In the genomic region with DNA sequence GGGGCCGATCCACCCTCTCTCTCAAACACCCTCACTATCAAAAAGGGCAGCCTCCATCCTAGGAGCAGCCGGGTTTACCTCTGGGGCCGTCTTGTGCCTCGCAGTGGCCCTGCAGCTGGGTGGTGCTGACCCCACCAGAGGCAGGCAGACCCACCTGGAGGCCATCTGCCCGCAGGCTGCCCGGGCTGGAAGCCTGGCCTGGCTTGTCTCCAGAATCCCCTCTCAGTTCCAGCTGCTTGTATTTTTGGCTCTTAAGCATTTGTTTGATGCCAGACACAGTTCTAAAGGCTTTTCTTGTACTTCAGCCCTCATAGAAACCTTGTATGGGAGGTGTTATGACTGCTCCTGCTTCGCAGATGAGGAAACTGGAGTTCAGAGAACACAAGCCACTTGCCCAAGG, we compare ENCODE assay signal across 22 cellular contexts. TPM values are rescaled to one million over a fixed set of nuclear protein-coding genes. Genes with fewer than 3 reads are reported as not detected.
DNase-seq lines count a peak whose midpoint lies in the region; ATAC-seq and TF ChIP-seq lines count a peak whose summit lies in the region.
"Had no signal": no experiment of that assay in that cellular context is flagged by ENCODE, and none has a peak within 500 bp of the region (broad histone marks: within the 10 kb centered on the region; RNA-seq: fewer than 3 reads in every experiment).

No MANE protein-coding gene starts in this region.

- TF ChIP-seq CTCF in BE2C (IDR thresholded peaks at IDR 0.05; ENCODE audit: low read depth, low read length) = no peak
- no peak for TF ChIP-seq CTCF in Loucy (conservative IDR thresholded peaks at IDR 0.05; ENCODE audit: low read length)
- no peak for TF ChIP-seq CTCF in neutrophil (IDR thresholded peaks at IDR 0.05)
- no peak for TF ChIP-seq CTCF in breast epithelium (IDR thresholded peaks at IDR 0.05)

- no peaks in the 10 kb centered on the region for H4K20me1 ChIP-seq in Loucy (ENCODE audit: insufficient read depth, low read length, poor library complexity, severe bottlenecking)

- no peaks in the 10 kb centered on the region for H3K9me2 ChIP-seq in Loucy (replicated peaks; ENCODE audit: low read depth, low read length)

- no peak for ATAC-seq in GM21367 (IDR thresholded peaks at IDR 0.05; ENCODE audit: unreplicated experiment)
- ATAC-seq: PC-3, T-helper 17 cell had no signal

- H3K4me3 ChIP-seq in BE2C (ENCODE audit: low read depth, low read length) (no peak overlapping the region), Loucy (ENCODE audit: low read length, poor library complexity, severe bottlenecking) (no peak overlapping the region), neutrophil (ENCODE audit: low read depth in 1 of 2, low read length in 1 of 2) (peak overlapping the region; percentile 56 to 61), breast epithelium (no peak overlapping the region)
- H3K4me3 ChIP-seq: esophagus muscularis mucosa, vagina had no signal

- intact Hi-C loops in breast epithelium (cut with DNase I; ENCODE audit: low total_unique reads) = loop anchor here (10.0 kb wide), 1 partner anchor 272 kb away; no protein-coding TSS in a partner anchor

- H3K27ac ChIP-seq in neutrophil = peak overlapping the region; percentile 99
- H3K27ac ChIP-seq in breast epithelium = peak overlapping the region in 1 of 2 donors; percentile 63
- H3K27ac ChIP-seq: esophagus muscularis mucosa, vagina, WERI-Rb-1 had no signal

- TF ChIP-seq POLR2A in breast epithelium (IDR thresholded peaks at IDR 0.05) = no peak

- H3K27me3 ChIP-seq in BE2C (no peaks in the 10 kb centered on the region), Loucy (ENCODE audit: insufficient read depth, low read length, poor library complexity, severe bottlenecking) (no peaks in the 10 kb centered on the region), neutrophil (no peaks in the 10 kb centered on the region), breast epithelium (no peaks in the 10 kb centered on the region)
- H3K27me3 ChIP-seq: vagina had no signal

- no peaks in the 10 kb centered on the region for H3K36me3 ChIP-seq in BE2C
- H3K36me3 ChIP-seq in Loucy (ENCODE audit: insufficient read depth, low read length) = no peaks in the 10 kb centered on the region
- no peaks in the 10 kb centered on the region for H3K36me3 ChIP-seq in neutrophil
- no peaks in the 10 kb centered on the region for H3K36me3 ChIP-seq in breast epithelium
- H3K36me3 ChIP-seq: esophagus muscularis mucosa, vagina, WERI-Rb-1 had no signal

- H3K9ac ChIP-seq in Loucy (ENCODE audit: low read depth, low read length, poor library complexity, severe bottlenecking) = peak overlapping the region; percentile 59

- DNase-seq in BE2C = peak; percentile 74
- DNase-seq in SHP77 (lab: John Stamatoyannopoulos, UW) = peak; percentile 44 to 49
- DNase-seq in breast epithelium (ENCODE audit: low spot score in 2 of 2) = no peak
- DNase-seq in D341Med (ENCODE audit: low spot score) = no peak
- DNase-seq in NCI-H1436 (lab: John Stamatoyannopoulos, UW) = no peak
- DNase-seq: activated CD4-positive, alpha-beta T cell treated with anti-CD3 and anti-CD28 coated beads, Interleukin-2, amount 50 U/mL, for 48 hours; activated naive CD4-positive, alpha-beta T cell treated with Interleukin-2 at 50 U/mL for 16 hours; effector CD4-positive, alpha-beta T cell; H7; kidney glomerular epithelial cell; NCI-H2029; PC-3; T-helper 17 cell; WERI-Rb-1 had no signal

- peaks cover 6% of the 10 kb centered on the region; the same call in 1 of the 2 replicates for H3F3A ChIP-seq in Loucy (ENCODE audit: low read depth)

- no peak overlapping the region for H2AFZ ChIP-seq in Loucy (ENCODE audit: low read length)

- H3K4me1 ChIP-seq in BE2C (peaks cover 41% of the 10 kb centered on the region), Loucy (ENCODE audit: insufficient read depth, low read length, poor library complexity, severe bottlenecking) (peaks cover 28% of the 10 kb centered on the region), neutrophil (ENCODE audit: control insufficient read depth in 1 of 2, insufficient read depth in 1 of 2, low read depth in 1 of 2, low read length in 1 of 2) (peaks cover 92% of the 10 kb centered on the region in 2 experiments), breast epithelium (peaks cover 16 to 19% of the 10 kb centered on the region in 2 donors)

- no peaks in the 10 kb centered on the region for H3K9me3 ChIP-seq in BE2C
- H3K9me3 ChIP-seq in Loucy (ENCODE audit: insufficient read depth, low read depth, low read length) = no peaks in the 10 kb centered on the region
- H3K9me3 ChIP-seq in neutrophil = no peaks in the 10 kb centered on the region
- H3K9me3 ChIP-seq in breast epithelium = no peaks in the 10 kb centered on the region
- H3K9me3 ChIP-seq: esophagus muscularis mucosa, vagina had no signal

- no peak overlapping the region for H3K4me2 ChIP-seq in Loucy (ENCODE audit: low read depth, low read length, poor library complexity, severe bottlenecking)

- no peaks in the 10 kb centered on the region for H3K79me2 ChIP-seq in Loucy (ENCODE audit: insufficient read depth, low read length)

RNA-seq across cellular contexts. Expression of a gene that starts 4.2 kb away (rescaled TPM):
- 5.0 TPM for polyA plus RNA-seq in BE2C (2012; ENCODE audit: insufficient read depth, insufficient read length, low read depth)
- total RNA-seq in breast epithelium = 1 to 10 TPM in 2 of 3 donors, under 1 TPM in 1; 0.66 to 4.3 (median 1.5) TPM
- total RNA-seq: M059J, pulmonary artery endothelial cell, SK-MEL-5 had no signal

Comparison
In these comparisons a context has a peak if more than half of its experiments do, and no peak if none do; other contexts are left out.
1. DNase-seq: peak in BE2C (single experiment) and SHP77 (2 of 2); none in breast epithelium (0 of 2), D341Med (single experiment) and NCI-H1436 (single experiment).
2. H3K4me3 ChIP-seq: peak in neutrophil (2 of 2); none in BE2C (single experiment), Loucy (single experiment) and breast epithelium (0 of 3).